Comparison of ENCODE assay signal across 23 cellular contexts in genomic region chr21:15242906-15243305, GRCh38.
"Had no signal": no experiment of that assay in that cellular context is flagged by ENCODE, and none has a peak within 500 bp of the region (broad histone marks: within the 10 kb centered on the region; RNA-seq: fewer than 3 reads in every experiment).

No MANE protein-coding gene starts in this region.

- H3K27me3 ChIP-seq: colonic mucosa, heart right ventricle, right atrium auricular region, tibial nerve had no signal

- H3K4me1 Mint-ChIP-seq: activated B cell treated with CpG ODN at 0.5 μM for 24 hours; activated CD8-positive, alpha-beta memory T cell treated with anti-CD3 and anti-CD28 coated beads, Interleukin-2, amount 10 ng/mL, durations not matched to agents 7 days and 5 days; activated naive CD4-positive, alpha-beta T cell treated with anti-CD3 and anti-CD28 coated beads, Interleukin-2, amount 50 U/mL, for 24 hours; activated naive CD8-positive, alpha-beta T cell treated with anti-CD3 and anti-CD28 coated beads, Interleukin-2, amount 50 U/mL, for 24 hours; naive thymus-derived CD4-positive, alpha-beta T cell had no signal

- DNase-seq: activated B cell treated with CpG ODN at 0.5 μM for 24 hours; activated CD4-positive, alpha-beta T cell treated with anti-CD3 and anti-CD28 coated beads, Interleukin-2, amount 50 U/mL, for 1 hour; activated CD8-positive, alpha-beta memory T cell treated with anti-CD3 and anti-CD28 coated beads, Interleukin-2, amount 10 ng/mL, durations not matched to agents 7 days and 5 days; activated CD8-positive, alpha-beta T cell treated with anti-CD3 and anti-CD28 coated beads, Interleukin-2, amount 10 ng/mL, durations not matched to agents 7 days and 5 days; activated naive CD8-positive, alpha-beta T cell treated with anti-CD3 and anti-CD28 coated beads, Interleukin-2, amount 50 U/mL, for 24 hours; activated T-cell treated with anti-CD3 and anti-CD28 coated beads, Interleukin-2, amount 50 U/mL, for 48 hours; amygdala; cerebellar nuclear complex; colonic mucosa; effector memory CD4-positive, alpha-beta T cell; erythroblast; heart right ventricle; left ventricle myocardium inferior; naive thymus-derived CD4-positive, alpha-beta T cell; stimulated activated CD4-positive, alpha-beta T cell treated with anti-CD3 and anti-CD28 coated beads, Interleukin-15, amount 100 ng/mL, for 24 hours; stimulated activated naive CD4-positive, alpha-beta T cell; T-helper 1 cell had no signal

- H3K27ac Mint-ChIP-seq: activated B cell treated with CpG ODN at 0.5 μM for 24 hours; activated CD8-positive, alpha-beta memory T cell treated with anti-CD3 and anti-CD28 coated beads, Interleukin-2, amount 10 ng/mL, durations not matched to agents 7 days and 5 days; activated CD8-positive, alpha-beta T cell treated with anti-CD3 and anti-CD28 coated beads, Interleukin-2, amount 10 ng/mL, durations not matched to agents 7 days and 5 days; activated naive CD4-positive, alpha-beta T cell treated with anti-CD3 and anti-CD28 coated beads, Interleukin-2, amount 50 U/mL, for 24 hours; activated naive CD8-positive, alpha-beta T cell treated with anti-CD3 and anti-CD28 coated beads, Interleukin-2, amount 50 U/mL, for 24 hours; activated T-helper 2 cell treated with anti-CD3 and anti-CD28 coated beads, Interferon-gamma antibody, Interleukin-2, Interleukin-4, amounts not matched to agents 10 μg/mL and 5 μg/mL and 100 μg/mL, durations not matched to agents 14 hours and 24 hours and 36 hours; mesothelial cell of epicardium; naive thymus-derived CD4-positive, alpha-beta T cell; T-helper 2 cell treated with Interferon-gamma antibody and Interleukin-4, amounts not matched to agents 5 μg/mL and 100 μg/mL, for 36 hours had no signal

- H3K27ac ChIP-seq: colonic mucosa, heart right ventricle, left ventricle myocardium inferior, right atrium auricular region, tibial nerve had no signal

- H3K4me3 ChIP-seq: colonic mucosa, heart right ventricle, left ventricle myocardium inferior, right atrium auricular region, tibial nerve had no signal

- H3K9me3 ChIP-seq: colonic mucosa, heart right ventricle, left ventricle myocardium inferior, right atrium auricular region, tibial nerve had no signal

- H3K4me1 ChIP-seq: colonic mucosa, heart right ventricle, left ventricle myocardium inferior, right atrium auricular region had no signal

- ATAC-seq: activated CD8-positive, alpha-beta memory T cell treated with anti-CD3 and anti-CD28 coated beads, Interleukin-2, amount 10 ng/mL, durations not matched to agents 7 days and 5 days; activated CD8-positive, alpha-beta T cell treated with anti-CD3 and anti-CD28 coated beads, Interleukin-2, amount 10 ng/mL, durations not matched to agents 7 days and 5 days; activated naive CD8-positive, alpha-beta T cell treated with anti-CD3 and anti-CD28 coated beads, Interleukin-2, amount 50 U/mL, for 24 hours; heart right ventricle; naive thymus-derived CD4-positive, alpha-beta T cell had no signal

- H3K27me3 Mint-ChIP-seq: activated CD8-positive, alpha-beta memory T cell treated with anti-CD3 and anti-CD28 coated beads, Interleukin-2, amount 10 ng/mL, durations not matched to agents 7 days and 5 days; activated naive CD4-positive, alpha-beta T cell treated with anti-CD3 and anti-CD28 coated beads, Interleukin-2, amount 50 U/mL, for 24 hours; activated naive CD8-positive, alpha-beta T cell treated with anti-CD3 and anti-CD28 coated beads, Interleukin-2, amount 50 U/mL, for 24 hours; naive thymus-derived CD4-positive, alpha-beta T cell had no signal

- H3K36me3 ChIP-seq: colonic mucosa, heart right ventricle, left ventricle myocardium inferior, right atrium auricular region, tibial nerve had no signal

- H3K36me3 Mint-ChIP-seq: activated CD8-positive, alpha-beta memory T cell treated with anti-CD3 and anti-CD28 coated beads, Interleukin-2, amount 10 ng/mL, durations not matched to agents 7 days and 5 days; activated naive CD4-positive, alpha-beta T cell treated with anti-CD3 and anti-CD28 coated beads, Interleukin-2, amount 50 U/mL, for 24 hours; mesothelial cell of epicardium; naive thymus-derived CD4-positive, alpha-beta T cell had no signal

- H3K9me3 Mint-ChIP-seq: activated B cell treated with CpG ODN at 0.5 μM for 24 hours; activated naive CD4-positive, alpha-beta T cell treated with anti-CD3 and anti-CD28 coated beads, Interleukin-2, amount 50 U/mL, for 24 hours; activated naive CD8-positive, alpha-beta T cell treated with anti-CD3 and anti-CD28 coated beads, Interleukin-2, amount 50 U/mL, for 24 hours; activated T-helper 2 cell treated with anti-CD3 and anti-CD28 coated beads, Interferon-gamma antibody, Interleukin-2, Interleukin-4, amounts not matched to agents 10 μg/mL and 5 μg/mL and 100 μg/mL, durations not matched to agents 14 hours and 24 hours and 36 hours; mesothelial cell of epicardium; naive thymus-derived CD4-positive, alpha-beta T cell; T-helper 2 cell treated with Interferon-gamma antibody and Interleukin-4, amounts not matched to agents 5 μg/mL and 100 μg/mL, for 36 hours had no signal

- H3K4me3 Mint-ChIP-seq: activated B cell treated with CpG ODN at 0.5 μM for 24 hours; activated CD8-positive, alpha-beta memory T cell treated with anti-CD3 and anti-CD28 coated beads, Interleukin-2, amount 10 ng/mL, durations not matched to agents 7 days and 5 days; activated CD8-positive, alpha-beta T cell treated with anti-CD3 and anti-CD28 coated beads, Interleukin-2, amount 10 ng/mL, durations not matched to agents 7 days and 5 days; activated naive CD4-positive, alpha-beta T cell treated with anti-CD3 and anti-CD28 coated beads, Interleukin-2, amount 50 U/mL, for 24 hours; activated naive CD8-positive, alpha-beta T cell treated with anti-CD3 and anti-CD28 coated beads, Interleukin-2, amount 50 U/mL, for 24 hours; mesothelial cell of epicardium; naive thymus-derived CD4-positive, alpha-beta T cell; T-helper 2 cell treated with Interferon-gamma antibody and Interleukin-4, amounts not matched to agents 5 μg/mL and 100 μg/mL, for 36 hours had no signal
